ENCODE assay signal across 8 cellular contexts in genomic region chr17:4806420-4806769, GRCh38. TPM values are rescaled to one million over a fixed set of nuclear protein-coding genes. Genes with fewer than 3 reads are reported as not detected.
DNase-seq lines count a peak whose midpoint lies in the region; ATAC-seq and TF ChIP-seq lines count a peak whose summit lies in the region.

No MANE protein-coding gene starts in this region.

- ATAC-seq in Panc1 (no peak), HG02759 (IDR thresholded peaks at IDR 0.05; ENCODE audit: unreplicated experiment) (no peak), HG02623 (IDR thresholded peaks at IDR 0.05; ENCODE audit: unreplicated experiment) (no peak)

- peaks cover 3% of the 10 kb centered on the region; the same call in 1 of the 2 replicates for H3K4me1 ChIP-seq in Panc1 (ENCODE audit: control insufficient read depth, insufficient read depth, low read length)
- H3K4me1 ChIP-seq in fibroblast of lung (ENCODE audit: control insufficient read depth, extremely low read depth, insufficient read depth, low read length): no peaks in the 10 kb centered on the region
- H3K4me1 ChIP-seq in rectal smooth muscle tissue (ENCODE audit: control insufficient read depth, insufficient read depth, low read length): peaks cover 6% of the 10 kb centered on the region

- H3K4me3 ChIP-seq in Panc1 (ENCODE audit: low read depth in 2 of 2, low read length in 2 of 2) (peak overlapping the region; percentile 63 to 71), fibroblast of lung (replicated peaks in 1 of 4; ENCODE audit: control extremely low read depth in 1 of 4, insufficient read depth in 1 of 4, low read depth in 3 of 4, low read length in 4 of 4) (peak overlapping the region; percentile 67 to 82 (median 79)), rectal smooth muscle tissue (ENCODE audit: low read length) (peak overlapping the region; percentile 53)

- in situ Hi-C loops in Panc1 (cut with HindIII; ENCODE audit: low pct_unique_long_range_greater_than_20kb, low sequenced_read_pairs): no loop called here

- no peaks in the 10 kb centered on the region for H3K79me2 ChIP-seq in fibroblast of lung (ENCODE audit: control insufficient read depth, insufficient read depth, low read length)

- H4K20me1 ChIP-seq in fibroblast of lung (ENCODE audit: control insufficient read depth, extremely low read depth, insufficient read depth, low read length): no peaks in the 10 kb centered on the region

- TF ChIP-seq CTCF in Panc1 (IDR thresholded peaks at IDR 0.05) (no peak), fibroblast of lung (conservative IDR thresholded peaks at IDR 0.05 in 1 of 2, IDR thresholded peaks at IDR 0.05 in 1 of 2; ENCODE audit: low read depth in 1 of 2, low read length in 2 of 2) (no peak)

- no TSS peak for BruUV-seq in Panc1 (replicated peaks; lab: Mats Ljungman, UMichigan)

- H3K36me3 ChIP-seq in Panc1 (ENCODE audit: control insufficient read depth, insufficient read depth, low read length) (no peaks in the 10 kb centered on the region), fibroblast of lung (ENCODE audit: control insufficient read depth, insufficient read depth, low read length) (peaks cover 4% of the 10 kb centered on the region), rectal smooth muscle tissue (ENCODE audit: control insufficient read depth, insufficient read depth, low read length) (peaks cover 4% of the 10 kb centered on the region)

- H2AFZ ChIP-seq in fibroblast of lung (ENCODE audit: low read length): peak overlapping the region; percentile 87

- peak overlapping the region; percentile 82 for H3K4me2 ChIP-seq in fibroblast of lung (ENCODE audit: extremely low read depth, insufficient read depth, low read length)

- CTCF ChIA-PET in Panc1 (lab: Charles Lee): no interaction called here

- H3K9me3 ChIP-seq in Panc1 (ENCODE audit: control insufficient read depth, insufficient read depth, low read depth, low read length): no peaks in the 10 kb centered on the region
- no peaks in the 10 kb centered on the region for H3K9me3 ChIP-seq in fibroblast of lung (ENCODE audit: control insufficient read depth, insufficient read depth, low read depth, low read length)

- DNase-seq in NCI-H1694 treated with DMSO at 0.1 percent for 48 hours (lab: John Stamatoyannopoulos, UW) (peak; percentile 11), NCI-H1694 (lab: John Stamatoyannopoulos, UW) (no peak), Panc1 (ENCODE audit: low read depth, low spot score) (no peak), fibroblast of lung (ENCODE audit: low read depth in 2 of 2) (no peak), NOMO-1 treated with dmso at 0.1 percent for 144 hours (lab: John Stamatoyannopoulos, UW; ENCODE audit: unreplicated experiment) (no peak)

- H3K9ac ChIP-seq in fibroblast of lung (ENCODE audit: insufficient read depth, low read length): peak overlapping the region; percentile 62
- no peak overlapping the region for H3K9ac ChIP-seq in rectal smooth muscle tissue (ENCODE audit: low read length)

- peak overlapping the region; percentile 74 for H3K27ac ChIP-seq in Panc1 (ENCODE audit: low read length)
- no peak overlapping the region for H3K27ac ChIP-seq in fibroblast of lung (ENCODE audit: insufficient read depth, low read length)
- no peak overlapping the region for H3K27ac ChIP-seq in rectal smooth muscle tissue (ENCODE audit: low read depth, low read length)

- POLR2A ChIA-PET in Panc1 (lab: Charles Lee): interaction anchor here (0.5 to 0.6 kb wide), 2 partner anchors 19 to 247 kb away, joined by 3 read pairs; no protein-coding TSS in a partner anchor

- intact Hi-C loops in Panc1 (cut with micrococcal nuclease; ENCODE audit: unreplicated experiment): no loop called here

- no peaks in the 10 kb centered on the region for H3K27me3 ChIP-seq in Panc1 (ENCODE audit: control insufficient read depth, insufficient read depth, low read length)
- no peaks in the 10 kb centered on the region for H3K27me3 ChIP-seq in fibroblast of lung (ENCODE audit: control insufficient read depth, insufficient read depth, low read length)
- H3K27me3 ChIP-seq in rectal smooth muscle tissue (ENCODE audit: control insufficient read depth, insufficient read depth, low read length): no peaks in the 10 kb centered on the region

RNA-seq across cellular contexts. Expression of gene PLD2, which starts 0.6 kb away (rescaled TPM):
- total RNA-seq in Panc1 (2021; ENCODE audit: unreplicated experiment) (40.2 TPM), fibroblast of lung (13.6 and 14.9 TPM in 2 replicates)
- 39.1 TPM for polyA plus RNA-seq in Panc1 (2012; ENCODE audit: insufficient read length)
- 12.7 and 14.3 TPM in 2 replicates for polyA plus RNA-seq in fibroblast of lung
- 13.6 and 15.2 TPM in 2 replicates for polyA plus RNA-seq in fibroblast of lung (2012)
- 26.1 and 36.7 TPM in 2 replicates for polyA minus RNA-seq in fibroblast of lung (ENCODE audit: low replicate concordance)

RNA-seq across cellular contexts. Expression of gene PSMB6, which starts 10.4 kb away (rescaled TPM):
- total RNA-seq in Panc1 (2021; ENCODE audit: unreplicated experiment) (156 TPM), fibroblast of lung (110 and 163 TPM in 2 replicates)
- polyA plus RNA-seq in Panc1 (2012; ENCODE audit: insufficient read length): 159 TPM
- 184 and 272 TPM in 2 replicates for polyA plus RNA-seq in fibroblast of lung
- 198 and 300 TPM in 2 replicates for polyA plus RNA-seq in fibroblast of lung (2012)
- 256 and 411 TPM in 2 replicates for polyA minus RNA-seq in fibroblast of lung (ENCODE audit: low replicate concordance)

RNA-seq across cellular contexts. Expression of gene GLTPD2, which starts 17.6 kb away (rescaled TPM):
- not detected for total RNA-seq in Panc1 (2021; ENCODE audit: unreplicated experiment)
- polyA plus RNA-seq in Panc1 (2012; ENCODE audit: insufficient read length): 0.79 TPM
- total RNA-seq in fibroblast of lung: not detected in 2 replicates
- polyA plus RNA-seq in fibroblast of lung: not detected in 2 replicates
- polyA plus RNA-seq in fibroblast of lung (2012): 0.18 TPM in 1 of 2 replicates, not detected in the other
- not detected in 2 replicates for polyA minus RNA-seq in fibroblast of lung (ENCODE audit: low replicate concordance)

RNA-seq across cellular contexts. Expression of gene VMO1, which starts 20.2 kb away (rescaled TPM):
- total RNA-seq in Panc1 (2021; ENCODE audit: unreplicated experiment) (0.49 TPM), fibroblast of lung (0.33 and 1.5 TPM in 2 replicates)
- polyA plus RNA-seq in Panc1 (2012; ENCODE audit: insufficient read length): 1.7 TPM
- polyA plus RNA-seq in fibroblast of lung: 0.40 TPM in 1 of 2 replicates, not detected in the other
- polyA plus RNA-seq in fibroblast of lung (2012): 0.59 TPM in 1 of 2 replicates, not detected in the other
- polyA minus RNA-seq in fibroblast of lung (ENCODE audit: low replicate concordance): not detected in 2 replicates
